ENCODE assay signal across 24 cellular contexts in the genomic region with DNA sequence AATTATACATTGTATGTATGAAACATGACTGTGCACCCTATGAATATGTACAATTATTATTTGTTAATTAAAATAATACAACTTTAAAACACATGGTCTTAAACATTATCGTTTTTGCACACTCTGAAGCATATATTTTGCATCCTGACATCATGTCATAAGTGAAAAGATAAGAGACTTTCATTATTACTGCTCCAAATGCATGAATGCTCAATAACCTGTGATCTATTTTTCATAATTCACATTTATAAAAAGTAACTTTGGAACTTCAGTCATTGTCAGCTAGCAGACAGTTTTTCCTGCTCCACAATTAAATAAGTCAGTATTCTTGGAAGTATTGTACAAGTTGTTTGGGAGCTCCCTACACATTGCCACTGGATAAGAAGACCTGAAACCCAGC. TPM values are rescaled to one million over a fixed set of nuclear protein-coding genes. Genes with fewer than 3 reads are reported as not detected.
DNase-seq lines count a peak whose midpoint lies in the region; ATAC-seq and TF ChIP-seq lines count a peak whose summit lies in the region.
"Had no signal": no experiment of that assay in that cellular context is flagged by ENCODE, and none has a peak within 500 bp of the region (broad histone marks: within the 10 kb centered on the region; RNA-seq: fewer than 3 reads in every experiment).

No MANE protein-coding gene starts in this region.

- H3K4me3 ChIP-seq in mucosa of descending colon, result no peak overlapping the region
- H3K4me3 ChIP-seq: esophagus squamous epithelium had no signal

- H3K9me3 Mint-ChIP-seq in activated CD8-positive, alpha-beta memory T cell treated with anti-CD3 and anti-CD28 coated beads, Interleukin-2, amount 10 ng/mL, durations not matched to agents 7 days and 5 days (ENCODE audit: low read depth), result no peaks in the 10 kb centered on the region
- no peaks in the 10 kb centered on the region for H3K9me3 Mint-ChIP-seq in IgD-negative memory B cell
- no peaks in the 10 kb centered on the region for H3K9me3 Mint-ChIP-seq in activated T-helper 2 cell treated with anti-CD3 and anti-CD28 coated beads, Interferon-gamma antibody, Interleukin-2, Interleukin-4, amounts not matched to agents 10 μg/mL and 5 μg/mL and 100 μg/mL, durations not matched to agents 14 hours and 24 hours and 36 hours
- no peaks in the 10 kb centered on the region for H3K9me3 Mint-ChIP-seq in natural killer cell treated with Interleukin-12 subunit alpha and Interleukin-12 subunit beta and Interleukin-15 and Interleukin-18, amount 100 ng/mL, for 72 hours

- no peak for ATAC-seq in activated CD8-positive, alpha-beta memory T cell treated with anti-CD3 and anti-CD28 coated beads, Interleukin-2, amount 10 ng/mL, durations not matched to agents 7 days and 5 days
- ATAC-seq in natural killer cell treated with Interleukin-12 subunit alpha and Interleukin-12 subunit beta and Interleukin-15 and Interleukin-18, amount 100 ng/mL, for 72 hours, result no peak
- ATAC-seq in mucosa of descending colon, result no peak
- ATAC-seq: left colon had no signal

- CTCF ChIA-PET in activated CD8-positive, alpha-beta memory T cell treated with anti-CD3 and anti-CD28 coated beads, Interleukin-2, amount 10 ng/mL, durations not matched to agents 7 days and 5 days (lab: Charles Lee), result interaction anchor here (1.2 to 2.4 kb wide), 4 partner anchors 9 to 15 kb away, joined by 3 to 9 read pairs (median 4); no protein-coding TSS in a partner anchor

- no peak for DNase-seq in activated CD8-positive, alpha-beta memory T cell treated with anti-CD3 and anti-CD28 coated beads, Interleukin-2, amount 10 ng/mL, durations not matched to agents 7 days and 5 days
- no peak for DNase-seq in activated CD8-positive, alpha-beta memory T cell treated with anti-CD3 and anti-CD28 coated beads, Interleukin-2, amount 50 U/mL, for 4 hours
- DNase-seq in activated T-helper 2 cell treated with anti-CD3 and anti-CD28 coated beads, Interferon-gamma antibody, Interleukin-2, Interleukin-4, amounts not matched to agents 10 μg/mL and 5 μg/mL and 100 μg/mL, durations not matched to agents 14 hours and 24 hours and 36 hours (ENCODE audit: low spot score), result no peak
- no peak for DNase-seq in natural killer cell treated with Interleukin-12 subunit alpha and Interleukin-12 subunit beta and Interleukin-15 and Interleukin-18, amount 100 ng/mL, for 72 hours (ENCODE audit: low spot score)
- DNase-seq in mucosa of descending colon, result no peak
- no peak for DNase-seq in HT-29 (ENCODE audit: low spot score)
- no peak for DNase-seq in SW480 (ENCODE audit: low spot score)
- DNase-seq: activated CD4-positive, alpha-beta T cell treated with anti-CD3 and anti-CD28 coated beads, Interleukin-2, amount 50 U/mL, for 48 hours; anterior cingulate cortex; cerebellar nuclear complex; DMS153; effector memory CD4-positive, alpha-beta T cell; esophagus squamous epithelium; IMR-90; left colon; midbrain; NCI-H1694 treated with DMSO at 0.1 percent for 48 hours; NCI-H226; nucleus accumbens; retina; spleen; stimulated activated CD4-positive, alpha-beta T cell treated with anti-CD3 and anti-CD28 coated beads, Interleukin-4, amount 100 ng/mL, for 4 hours; substantia nigra had no signal

- intact Hi-C loops in activated T-helper 2 cell treated with anti-CD3 and anti-CD28 coated beads, Interferon-gamma antibody, Interleukin-2, Interleukin-4, amounts not matched to agents 10 μg/mL and 5 μg/mL and 100 μg/mL, durations not matched to agents 14 hours and 24 hours and 36 hours (cut with micrococcal nuclease), result loop anchor here (1.0 to 10.0 kb wide), 6 partner anchors 11 to 277 kb away; partner anchors contain the start of genes ARID5A, CIAO1, DUSP2 and NCAPH
- intact Hi-C loops in mucosa of descending colon (cut with DNase I, micrococcal nuclease), result no loop called here

- no peaks in the 10 kb centered on the region for H3K36me3 ChIP-seq in mucosa of descending colon (ENCODE audit: low read depth)

- H3K4me3 Mint-ChIP-seq in activated CD8-positive, alpha-beta memory T cell treated with anti-CD3 and anti-CD28 coated beads, Interleukin-2, amount 10 ng/mL, durations not matched to agents 7 days and 5 days, result peak overlapping the region; percentile 86
- peak overlapping the region; percentile 39 to 96 (median 86) for H3K4me3 Mint-ChIP-seq in IgD-negative memory B cell
- peak overlapping the region; percentile 96 for H3K4me3 Mint-ChIP-seq in activated T-helper 2 cell treated with anti-CD3 and anti-CD28 coated beads, Interferon-gamma antibody, Interleukin-2, Interleukin-4, amounts not matched to agents 10 μg/mL and 5 μg/mL and 100 μg/mL, durations not matched to agents 14 hours and 24 hours and 36 hours (ENCODE audit: low read depth)
- H3K4me3 Mint-ChIP-seq in natural killer cell treated with Interleukin-12 subunit alpha and Interleukin-12 subunit beta and Interleukin-15 and Interleukin-18, amount 100 ng/mL, for 72 hours, result peak overlapping the region; percentile 97

- peaks cover 76% of the 10 kb centered on the region for H3K4me1 Mint-ChIP-seq in activated CD8-positive, alpha-beta memory T cell treated with anti-CD3 and anti-CD28 coated beads, Interleukin-2, amount 10 ng/mL, durations not matched to agents 7 days and 5 days
- H3K4me1 Mint-ChIP-seq in IgD-negative memory B cell, result peaks cover 31 to 42% (median 36%) of the 10 kb centered on the region in 3 donors
- H3K4me1 Mint-ChIP-seq in activated T-helper 2 cell treated with anti-CD3 and anti-CD28 coated beads, Interferon-gamma antibody, Interleukin-2, Interleukin-4, amounts not matched to agents 10 μg/mL and 5 μg/mL and 100 μg/mL, durations not matched to agents 14 hours and 24 hours and 36 hours (ENCODE audit: low read depth), result peaks cover 57% of the 10 kb centered on the region
- peaks cover 54 to 58% of the 10 kb centered on the region in 2 donors for H3K4me1 Mint-ChIP-seq in natural killer cell treated with Interleukin-12 subunit alpha and Interleukin-12 subunit beta and Interleukin-15 and Interleukin-18, amount 100 ng/mL, for 72 hours (ENCODE audit: low read depth in 2 of 2)

- no peaks in the 10 kb centered on the region for H3K27me3 Mint-ChIP-seq in activated CD8-positive, alpha-beta memory T cell treated with anti-CD3 and anti-CD28 coated beads, Interleukin-2, amount 10 ng/mL, durations not matched to agents 7 days and 5 days
- no peaks in the 10 kb centered on the region for H3K27me3 Mint-ChIP-seq in IgD-negative memory B cell
- H3K27me3 Mint-ChIP-seq in activated T-helper 2 cell treated with anti-CD3 and anti-CD28 coated beads, Interferon-gamma antibody, Interleukin-2, Interleukin-4, amounts not matched to agents 10 μg/mL and 5 μg/mL and 100 μg/mL, durations not matched to agents 14 hours and 24 hours and 36 hours (ENCODE audit: low read depth), result no peaks in the 10 kb centered on the region
- no peaks in the 10 kb centered on the region for H3K27me3 Mint-ChIP-seq in natural killer cell treated with Interleukin-12 subunit alpha and Interleukin-12 subunit beta and Interleukin-15 and Interleukin-18, amount 100 ng/mL, for 72 hours

- no peak for TF ChIP-seq CTCF in mucosa of descending colon (IDR thresholded peaks at IDR 0.05)

- no peaks in the 10 kb centered on the region for H3K9me3 ChIP-seq in mucosa of descending colon
- H3K9me3 ChIP-seq: esophagus squamous epithelium, spleen had no signal

- peak overlapping the region; percentile 94 for H3K27ac Mint-ChIP-seq in activated CD8-positive, alpha-beta memory T cell treated with anti-CD3 and anti-CD28 coated beads, Interleukin-2, amount 10 ng/mL, durations not matched to agents 7 days and 5 days
- H3K27ac Mint-ChIP-seq in IgD-negative memory B cell, result no peak overlapping the region
- peak overlapping the region; percentile 95 for H3K27ac Mint-ChIP-seq in activated T-helper 2 cell treated with anti-CD3 and anti-CD28 coated beads, Interferon-gamma antibody, Interleukin-2, Interleukin-4, amounts not matched to agents 10 μg/mL and 5 μg/mL and 100 μg/mL, durations not matched to agents 14 hours and 24 hours and 36 hours
- H3K27ac Mint-ChIP-seq in natural killer cell treated with Interleukin-12 subunit alpha and Interleukin-12 subunit beta and Interleukin-15 and Interleukin-18, amount 100 ng/mL, for 72 hours, result peak overlapping the region; percentile 91 to 98

- peaks cover 16% of the 10 kb centered on the region for H3K4me1 ChIP-seq in mucosa of descending colon (ENCODE audit: low read depth)

- peaks cover 39% of the 10 kb centered on the region for H3K36me3 Mint-ChIP-seq in activated CD8-positive, alpha-beta memory T cell treated with anti-CD3 and anti-CD28 coated beads, Interleukin-2, amount 10 ng/mL, durations not matched to agents 7 days and 5 days
- no peaks in the 10 kb centered on the region for H3K36me3 Mint-ChIP-seq in IgD-negative memory B cell
- peaks cover 42% of the 10 kb centered on the region for H3K36me3 Mint-ChIP-seq in activated T-helper 2 cell treated with anti-CD3 and anti-CD28 coated beads, Interferon-gamma antibody, Interleukin-2, Interleukin-4, amounts not matched to agents 10 μg/mL and 5 μg/mL and 100 μg/mL, durations not matched to agents 14 hours and 24 hours and 36 hours (ENCODE audit: low read depth)
- peaks cover 18% of the 10 kb centered on the region for H3K36me3 Mint-ChIP-seq in natural killer cell treated with Interleukin-12 subunit alpha and Interleukin-12 subunit beta and Interleukin-15 and Interleukin-18, amount 100 ng/mL, for 72 hours

RNA-seq across cellular contexts. Expression of gene ITPRIPL1, which starts 1.3 kb away (rescaled TPM):
- total RNA-seq in activated CD8-positive, alpha-beta memory T cell treated with anti-CD3 and anti-CD28 coated beads, Interleukin-2, amount 10 ng/mL, durations not matched to agents 7 days and 5 days, result 10 to 100 TPM; 53.2 to 56.9 TPM
- polyA plus RNA-seq in IgD-negative memory B cell, result 4.4 TPM
- total RNA-seq in activated T-helper 2 cell treated with anti-CD3 and anti-CD28 coated beads, Interferon-gamma antibody, Interleukin-2, Interleukin-4, amounts not matched to agents 10 μg/mL and 5 μg/mL and 100 μg/mL, durations not matched to agents 14 hours and 24 hours and 36 hours, result 44.8 and 45.0 TPM in 2 replicates
- 10 to 100 TPM; 48.2 to 62.2 TPM for total RNA-seq in natural killer cell treated with Interleukin-12 subunit alpha and Interleukin-12 subunit beta and Interleukin-15 and Interleukin-18, amount 100 ng/mL, for 72 hours
- total RNA-seq in mucosa of descending colon, result 1 to 10 TPM in 2 of 3 donors, under 1 TPM in 1; 0.43 to 1.4 (median 1.3) TPM
- not detected in 2 replicates for total RNA-seq in HT-29 (2014; rRNA removed; shearing (Covaris generic))

RNA-seq across cellular contexts. Expression of gene NCAPH, which starts 11.7 kb away (rescaled TPM):
- 100 to 1,000 TPM; 115 to 117 TPM for total RNA-seq in activated CD8-positive, alpha-beta memory T cell treated with anti-CD3 and anti-CD28 coated beads, Interleukin-2, amount 10 ng/mL, durations not matched to agents 7 days and 5 days
- polyA plus RNA-seq in IgD-negative memory B cell, result 1.5 TPM
- total RNA-seq in activated T-helper 2 cell treated with anti-CD3 and anti-CD28 coated beads, Interferon-gamma antibody, Interleukin-2, Interleukin-4, amounts not matched to agents 10 μg/mL and 5 μg/mL and 100 μg/mL, durations not matched to agents 14 hours and 24 hours and 36 hours, result 62.1 and 63.3 TPM in 2 replicates
- 100 to 1,000 TPM in 1 of 2 donors, 10 to 100 TPM in 1; 26.5 to 102 TPM for total RNA-seq in natural killer cell treated with Interleukin-12 subunit alpha and Interleukin-12 subunit beta and Interleukin-15 and Interleukin-18, amount 100 ng/mL, for 72 hours
- total RNA-seq in mucosa of descending colon, result 10 to 100 TPM in 1 of 3 donors, 1 to 10 TPM in 2; 2.8 to 13.4 (median 4.6) TPM
- total RNA-seq in HT-29 (2014; rRNA removed; shearing (Covaris generic)), result 24.5 and 28.6 TPM in 2 replicates

RNA-seq across cellular contexts. Expression of gene SNRNP200, which starts 18.5 kb away (rescaled TPM):
- 100 to 1,000 TPM; 170 to 182 TPM for total RNA-seq in activated CD8-positive, alpha-beta memory T cell treated with anti-CD3 and anti-CD28 coated beads, Interleukin-2, amount 10 ng/mL, durations not matched to agents 7 days and 5 days
- 79.3 TPM for polyA plus RNA-seq in IgD-negative memory B cell
- 191 TPM in 2 replicates for total RNA-seq in activated T-helper 2 cell treated with anti-CD3 and anti-CD28 coated beads, Interferon-gamma antibody, Interleukin-2, Interleukin-4, amounts not matched to agents 10 μg/mL and 5 μg/mL and 100 μg/mL, durations not matched to agents 14 hours and 24 hours and 36 hours
- 100 to 1,000 TPM; 166 to 201 TPM for total RNA-seq in natural killer cell treated with Interleukin-12 subunit alpha and Interleukin-12 subunit beta and Interleukin-15 and Interleukin-18, amount 100 ng/mL, for 72 hours
- total RNA-seq in mucosa of descending colon, result 100 to 1,000 TPM in 2 of 3 donors, 10 to 100 TPM in 1; 95.8 to 113 (median 106) TPM
- 82.2 and 86.3 TPM in 2 replicates for total RNA-seq in HT-29 (2014; rRNA removed; shearing (Covaris generic))

RNA-seq across cellular contexts. Expression of gene CIAO1, which starts 57.8 kb away (rescaled TPM):
- total RNA-seq in activated CD8-positive, alpha-beta memory T cell treated with anti-CD3 and anti-CD28 coated beads, Interleukin-2, amount 10 ng/mL, durations not matched to agents 7 days and 5 days, result 10 to 100 TPM; 67.0 to 76.8 TPM
- 83.5 TPM for polyA plus RNA-seq in IgD-negative memory B cell
- 93.9 and 94.7 TPM in 2 replicates for total RNA-seq in activated T-helper 2 cell treated with anti-CD3 and anti-CD28 coated beads, Interferon-gamma antibody, Interleukin-2, Interleukin-4, amounts not matched to agents 10 μg/mL and 5 μg/mL and 100 μg/mL, durations not matched to agents 14 hours and 24 hours and 36 hours
- 100 to 1,000 TPM in 1 of 2 donors, 10 to 100 TPM in 1; 98.0 to 108 TPM for total RNA-seq in natural killer cell treated with Interleukin-12 subunit alpha and Interleukin-12 subunit beta and Interleukin-15 and Interleukin-18, amount 100 ng/mL, for 72 hours
- total RNA-seq in mucosa of descending colon, result 10 to 100 TPM; 57.5 to 67.1 (median 60.6) TPM
- 169 and 197 TPM in 2 replicates for total RNA-seq in HT-29 (2014; rRNA removed; shearing (Covaris generic))

RNA-seq across cellular contexts. Expression of gene TMEM127, which starts 58.1 kb away (rescaled TPM):
- 10 to 100 TPM; 32.7 to 36.9 TPM for total RNA-seq in activated CD8-positive, alpha-beta memory T cell treated with anti-CD3 and anti-CD28 coated beads, Interleukin-2, amount 10 ng/mL, durations not matched to agents 7 days and 5 days
- polyA plus RNA-seq in IgD-negative memory B cell, result 41.7 TPM
- 29.0 and 30.4 TPM in 2 replicates for total RNA-seq in activated T-helper 2 cell treated with anti-CD3 and anti-CD28 coated beads, Interferon-gamma antibody, Interleukin-2, Interleukin-4, amounts not matched to agents 10 μg/mL and 5 μg/mL and 100 μg/mL, durations not matched to agents 14 hours and 24 hours and 36 hours
- total RNA-seq in natural killer cell treated with Interleukin-12 subunit alpha and Interleukin-12 subunit beta and Interleukin-15 and Interleukin-18, amount 100 ng/mL, for 72 hours, result 10 to 100 TPM; 41.4 to 49.4 TPM
- total RNA-seq in mucosa of descending colon, result 100 to 1,000 TPM in 1 of 3 donors, 10 to 100 TPM in 2; 82.3 to 136 (median 87.9) TPM
- total RNA-seq in HT-29 (2014; rRNA removed; shearing (Covaris generic)), result 26.2 and 33.1 TPM in 2 replicates

Comparison
In these comparisons a context has a peak if more than half of its experiments do, and no peak if none do; other contexts are left out.
1. H3K27ac Mint-ChIP-seq: peak in activated CD8-positive, alpha-beta memory T cell treated with anti-CD3 and anti-CD28 coated beads, Interleukin-2, amount 10 ng/mL, durations not matched to agents 7 days and 5 days (single experiment), activated T-helper 2 cell treated with anti-CD3 and anti-CD28 coated beads, Interferon-gamma antibody, Interleukin-2, Interleukin-4, amounts not matched to agents 10 μg/mL and 5 μg/mL and 100 μg/mL, durations not matched to agents 14 hours and 24 hours and 36 hours (single experiment) and natural killer cell treated with Interleukin-12 subunit alpha and Interleukin-12 subunit beta and Interleukin-15 and Interleukin-18, amount 100 ng/mL, for 72 hours (2 of 2); none in IgD-negative memory B cell (0 of 3).
2. RNA of gene ITPRIPL1, which starts 1.3 kb away (total RNA-seq): 48.2 to 62.2 TPM in natural killer cell treated with Interleukin-12 subunit alpha and Interleukin-12 subunit beta and Interleukin-15 and Interleukin-18, amount 100 ng/mL, for 72 hours, 53.2 to 56.9 TPM in activated CD8-positive, alpha-beta memory T cell treated with anti-CD3 and anti-CD28 coated beads, Interleukin-2, amount 10 ng/mL, durations not matched to agents 7 days and 5 days and 44.8 to 45.0 TPM in activated T-helper 2 cell treated with anti-CD3 and anti-CD28 coated beads, Interferon-gamma antibody, Interleukin-2, Interleukin-4, amounts not matched to agents 10 μg/mL and 5 μg/mL and 100 μg/mL, durations not matched to agents 14 hours and 24 hours and 36 hours; 0.43 to 1.4 TPM in mucosa of descending colon and not detected in HT-29; every median in the first group is over 10 times any median in the second.
3. Peak in every context shown above with its lines, with median percentiles within 50 percentile points of each other: H3K4me3 Mint-ChIP-seq.